Comparison of ENCODE assay signal across 8 cellular contexts in the genomic region with DNA sequence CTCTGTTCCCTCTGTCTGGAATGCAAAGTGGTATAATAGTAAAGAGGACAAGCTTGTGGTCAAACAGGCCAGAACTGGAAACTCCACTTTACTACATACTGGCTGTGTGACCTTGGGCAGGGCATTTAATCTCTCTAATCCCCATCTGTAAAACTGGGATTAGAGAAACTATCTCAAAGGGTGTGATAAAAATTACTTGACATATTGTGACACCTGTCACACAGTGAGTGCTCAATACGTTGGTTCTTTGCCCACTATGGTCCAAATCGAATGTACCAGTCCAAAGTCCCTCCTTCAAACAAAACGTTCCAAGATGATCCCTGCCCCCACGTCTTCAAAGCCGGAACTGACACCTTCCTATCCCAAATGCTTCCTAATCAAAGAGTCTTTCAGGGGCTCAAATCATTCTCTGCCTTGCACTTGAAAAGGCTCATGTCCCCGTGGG. TPM values are rescaled to one million over a fixed set of nuclear protein-coding genes. Genes with fewer than 3 reads are reported as not detected.
DNase-seq lines count a peak whose midpoint lies in the region; ATAC-seq, FAIRE-seq and TF ChIP-seq lines count a peak whose summit lies in the region.

No MANE protein-coding gene starts in this region.

- CTCF ChIA-PET in endothelial cell of umbilical vein (lab: Charles Lee) = interaction anchor here (1.5 to 2.1 kb wide), 2 partner anchors 33 to 43 kb away, joined by 5 to 12 read pairs; partner anchors contain the start of gene MIEN1

- 40 to 50% (median 46%) methylated on average over 6 of the region's 6 CpGs for WGBS in ovary, 3 donors

- peak overlapping the region; percentile 52 for H2AFZ ChIP-seq in OCI-LY3 (ENCODE audit: low read depth, low read length)
- peak overlapping the region; percentile 84 for H2AFZ ChIP-seq in endothelial cell of umbilical vein (ENCODE audit: low read depth, low read length)

- TF ChIP-seq EP300 in ovary (IDR thresholded peaks at IDR 0.05) = no peak

- H3K27me3 ChIP-seq in OCI-LY3 (ENCODE audit: low read depth, low read length) (no peaks in the 10 kb centered on the region), endothelial cell of umbilical vein (ENCODE audit: control insufficient read depth in 2 of 2, insufficient read depth in 2 of 2, low read length in 2 of 2) (no peaks in the 10 kb centered on the region), ovary (no peaks in the 10 kb centered on the region)

- dilution Hi-C loops in endothelial cell of umbilical vein (cut with MboI; ENCODE audit: extremely low pct_ligation_motif_present, low sequenced_read_pairs) = no loop called here

- intact Hi-C loops in endothelial cell of umbilical vein (cut with micrococcal nuclease) = no loop called here
- intact Hi-C loops in ovary (cut with DNase I) = no loop called here

- H3K79me2 ChIP-seq in OCI-LY3 (ENCODE audit: low read length) (no peaks in the 10 kb centered on the region; the same call in 1 of the 2 replicates), endothelial cell of umbilical vein (ENCODE audit: control insufficient read depth, insufficient read depth, low read length) (no peaks in the 10 kb centered on the region)

- FAIRE-seq in endothelial cell of umbilical vein (lab: Jason Lieb, UNC) = no peak

- peak overlapping the region; percentile 91 for H3K9ac ChIP-seq in OCI-LY3 (ENCODE audit: low read length)
- no peak overlapping the region for H3K9ac ChIP-seq in endothelial cell of umbilical vein (replicated peaks; ENCODE audit: extremely low read depth, insufficient read depth, low read length)

- H4K20me1 ChIP-seq in OCI-LY3 (ENCODE audit: insufficient read depth, low read length) = no peaks in the 10 kb centered on the region
- no peaks in the 10 kb centered on the region for H4K20me1 ChIP-seq in endothelial cell of umbilical vein (replicated peaks; ENCODE audit: control insufficient read depth, extremely low read depth, insufficient read depth, low read length)

- TF ChIP-seq CTCF in OCI-LY3 (IDR thresholded peaks at IDR 0.05; ENCODE audit: low read depth, low read length) (no peak), endothelial cell of umbilical vein (IDR thresholded peaks at IDR 0.05; ENCODE audit: extremely low read depth in 1 of 2, insufficient read depth in 1 of 2, low read depth in 1 of 2, low read length in 2 of 2) (no peak), ovary (IDR thresholded peaks at IDR 0.05) (no peak)

- no peaks in the 10 kb centered on the region for H3K36me3 ChIP-seq in OCI-LY3 (replicated peaks; ENCODE audit: low read depth, low read length)
- H3K36me3 ChIP-seq in endothelial cell of umbilical vein (ENCODE audit: control insufficient read depth in 2 of 2, extremely low read depth in 1 of 2, insufficient read depth in 2 of 2, low read length in 2 of 2) = no peaks in the 10 kb centered on the region
- no peaks in the 10 kb centered on the region for H3K36me3 ChIP-seq in ovary

- ATAC-seq in HG03095 (IDR thresholded peaks at IDR 0.05; ENCODE audit: unreplicated experiment) = no peak

- POLR2A ChIA-PET in endothelial cell of umbilical vein (lab: Charles Lee) = no interaction called here

- H3K4me2 ChIP-seq in OCI-LY3 (ENCODE audit: low read length) (peak overlapping the region; percentile 99), endothelial cell of umbilical vein (ENCODE audit: insufficient read depth, low read length) (peak overlapping the region; percentile 13)

- H3K4me1 ChIP-seq in OCI-LY3 (ENCODE audit: low read length) (peaks cover 17% of the 10 kb centered on the region), endothelial cell of umbilical vein (ENCODE audit: control insufficient read depth, extremely low read depth, insufficient read depth, low read length) (peaks cover 9% of the 10 kb centered on the region), ovary (ENCODE audit: insufficient read depth) (peaks cover 6% of the 10 kb centered on the region)

- H3K27ac ChIP-seq in OCI-LY3 (ENCODE audit: low read length) (peak overlapping the region; percentile 92), endothelial cell of umbilical vein (ENCODE audit: insufficient read depth, low read depth, low read length) (no peak overlapping the region), ovary (peak overlapping the region in 1 of 2 donors; percentile 88)

- no TSS peak for BruUV-seq in endothelial cell of umbilical vein (replicated peaks; lab: Mats Ljungman, UMichigan)

- H3K4me3 ChIP-seq in OCI-LY3 (ENCODE audit: low read length) (peak overlapping the region; percentile 94), endothelial cell of umbilical vein (replicated peaks in 1 of 3; ENCODE audit: insufficient read depth in 1 of 3, low read depth in 1 of 3, low read length in 3 of 3) (no peak overlapping the region), ovary (peak overlapping the region; percentile 59)

- H3K9me3 ChIP-seq in OCI-LY3 (ENCODE audit: insufficient read depth, low read length) (no peaks in the 10 kb centered on the region), endothelial cell of umbilical vein (replicated peaks; ENCODE audit: control insufficient read depth, insufficient read depth, low read length) (no peaks in the 10 kb centered on the region), ovary (no peaks in the 10 kb centered on the region)

- TF ChIP-seq POLR2A in endothelial cell of umbilical vein (IDR thresholded peaks at IDR 0.05; ENCODE audit: low read depth, low read length) (no peak), ovary (IDR thresholded peaks at IDR 0.05) (no peak)

- peak; percentile 31 for DNase-seq in COLO829 (ENCODE audit: low spot score)
- no peak for DNase-seq in endothelial cell of umbilical vein (ENCODE audit: low read depth, low spot score)
- no peak for DNase-seq in ovary
- DNase-seq in inferior parietal cortex (ENCODE audit: extremely low spot score) = no peak
- DNase-seq in foreskin melanocyte = no peak
- DNase-seq in activated CD4-positive, alpha-beta T cell treated with anti-CD3 and anti-CD28 coated beads for 4 hours = no peak

- no peaks in the 10 kb centered on the region for H3K9me1 ChIP-seq in endothelial cell of umbilical vein (replicated peaks; ENCODE audit: control insufficient read depth, extremely low read depth, insufficient read depth, low read length)

RNA-seq across cellular contexts. Expression of gene PGAP3, which starts 0.7 kb away (rescaled TPM):
- total RNA-seq in endothelial cell of umbilical vein = 6.4 and 7.0 TPM in 2 replicates
- 14.9 and 17.0 TPM in 2 replicates for polyA plus RNA-seq in endothelial cell of umbilical vein
- polyA plus RNA-seq in endothelial cell of umbilical vein (2011; cell fraction: cytosol; rRNA removed) = 6.9 and 9.6 TPM in 2 replicates
- polyA plus RNA-seq in endothelial cell of umbilical vein (2011; cell fraction: nucleus; rRNA removed) = 31.1 and 34.7 TPM in 2 replicates
- polyA plus RNA-seq in endothelial cell of umbilical vein (2012) = 4.2 and 6.0 TPM in 2 replicates
- polyA minus RNA-seq in endothelial cell of umbilical vein = 8.3 and 9.9 TPM in 2 replicates
- 2.4 TPM for polyA minus RNA-seq in endothelial cell of umbilical vein (2011; cell fraction: cytosol; rRNA and poly(A)+ RNA removed)
- polyA minus RNA-seq in endothelial cell of umbilical vein (2011; cell fraction: nucleus; rRNA and poly(A)+ RNA removed) = 5.9 and 6.2 TPM in 2 replicates
- total RNA-seq in ovary = 10 to 100 TPM; 13.8 to 31.3 (median 19.6) TPM
- 10 to 100 TPM in 1 of 2 donors, 1 to 10 TPM in 1; 7.9 to 19.8 TPM for polyA plus RNA-seq in ovary

RNA-seq across cellular contexts. Expression of gene ERBB2, which starts 12.7 kb away (rescaled TPM):
- total RNA-seq in endothelial cell of umbilical vein = 29.1 and 32.9 TPM in 2 replicates
- 20.6 and 22.8 TPM in 2 replicates for polyA plus RNA-seq in endothelial cell of umbilical vein
- polyA plus RNA-seq in endothelial cell of umbilical vein (2011; cell fraction: cytosol; rRNA removed) = 12.2 and 14.5 TPM in 2 replicates
- 20.0 and 24.1 TPM in 2 replicates for polyA plus RNA-seq in endothelial cell of umbilical vein (2011; cell fraction: nucleus; rRNA removed)
- polyA plus RNA-seq in endothelial cell of umbilical vein (2012) = 19.6 and 32.9 TPM in 2 replicates
- 27.5 and 44.6 TPM in 2 replicates for polyA minus RNA-seq in endothelial cell of umbilical vein
- 13.6 TPM for polyA minus RNA-seq in endothelial cell of umbilical vein (2011; cell fraction: cytosol; rRNA and poly(A)+ RNA removed)
- polyA minus RNA-seq in endothelial cell of umbilical vein (2011; cell fraction: nucleus; rRNA and poly(A)+ RNA removed) = 10.1 and 16.2 TPM in 2 replicates
- 10 to 100 TPM; 26.1 to 66.3 (median 53.5) TPM for total RNA-seq in ovary
- polyA plus RNA-seq in ovary = 10 to 100 TPM; 20.1 to 24.1 TPM

RNA-seq across cellular contexts. Expression of gene PNMT, which starts 18.9 kb away (rescaled TPM):
- total RNA-seq in endothelial cell of umbilical vein (not detected in 2 replicates), ovary (1 to 10 TPM in 5 of 7 donors, under 1 TPM in 1, not detected in 1; 0.60 to 5.1 (median 1.4) TPM)
- polyA plus RNA-seq in endothelial cell of umbilical vein (0.11 and 0.35 TPM in 2 replicates), ovary (1 to 10 TPM in 1 of 2 donors, not detected in 1; 1.1 TPM)
- polyA plus RNA-seq in endothelial cell of umbilical vein (2011; cell fraction: cytosol; rRNA removed) = not detected in 2 replicates
- 0.13 and 0.22 TPM in 2 replicates for polyA plus RNA-seq in endothelial cell of umbilical vein (2011; cell fraction: nucleus; rRNA removed)
- polyA plus RNA-seq in endothelial cell of umbilical vein (2012) = not detected in 2 replicates
- polyA minus RNA-seq in endothelial cell of umbilical vein = not detected in 2 replicates
- not detected for polyA minus RNA-seq in endothelial cell of umbilical vein (2011; cell fraction: cytosol; rRNA and poly(A)+ RNA removed)
- polyA minus RNA-seq in endothelial cell of umbilical vein (2011; cell fraction: nucleus; rRNA and poly(A)+ RNA removed) = not detected in 2 replicates

RNA-seq across cellular contexts. Expression of gene TCAP, which starts 22.0 kb away (rescaled TPM):
- total RNA-seq in endothelial cell of umbilical vein (0.78 and 0.93 TPM in 2 replicates), ovary (1 to 10 TPM in 6 of 7 donors, under 1 TPM in 1; 0.24 to 1.9 (median 1.3) TPM)
- polyA plus RNA-seq in endothelial cell of umbilical vein (0.46 and 0.51 TPM in 2 replicates), ovary (1 to 10 TPM in 1 of 2 donors, under 1 TPM in 1; 0.47 to 1.6 TPM)
- polyA plus RNA-seq in endothelial cell of umbilical vein (2011; cell fraction: cytosol; rRNA removed) = 0.18 TPM in 1 of 2 replicates, not detected in the other
- 2.8 and 5.0 TPM in 2 replicates for polyA plus RNA-seq in endothelial cell of umbilical vein (2011; cell fraction: nucleus; rRNA removed)
- polyA plus RNA-seq in endothelial cell of umbilical vein (2012) = 0.29 and 1.3 TPM in 2 replicates
- 0.45 and 1.3 TPM in 2 replicates for polyA minus RNA-seq in endothelial cell of umbilical vein
- 1.0 TPM for polyA minus RNA-seq in endothelial cell of umbilical vein (2011; cell fraction: cytosol; rRNA and poly(A)+ RNA removed)
- 1.1 and 1.8 TPM in 2 replicates for polyA minus RNA-seq in endothelial cell of umbilical vein (2011; cell fraction: nucleus; rRNA and poly(A)+ RNA removed)

RNA-seq across cellular contexts. Expression of gene MIEN1, which starts 43.2 kb away (rescaled TPM):
- total RNA-seq in endothelial cell of umbilical vein (42.4 and 51.1 TPM in 2 replicates), ovary (10 to 100 TPM; 20.2 to 51.4 (median 23.4) TPM)
- polyA plus RNA-seq in endothelial cell of umbilical vein (74.1 and 74.5 TPM in 2 replicates), ovary (10 to 100 TPM; 33.0 to 64.9 TPM)
- polyA plus RNA-seq in endothelial cell of umbilical vein (2011; cell fraction: cytosol; rRNA removed) = 70.9 and 81.7 TPM in 2 replicates
- polyA plus RNA-seq in endothelial cell of umbilical vein (2011; cell fraction: nucleus; rRNA removed) = 26.5 and 26.8 TPM in 2 replicates
- 71.2 and 91.6 TPM in 2 replicates for polyA plus RNA-seq in endothelial cell of umbilical vein (2012)
- polyA minus RNA-seq in endothelial cell of umbilical vein = 19.7 and 20.0 TPM in 2 replicates
- polyA minus RNA-seq in endothelial cell of umbilical vein (2011; cell fraction: cytosol; rRNA and poly(A)+ RNA removed) = 23.8 TPM
- 10.8 TPM in 2 replicates for polyA minus RNA-seq in endothelial cell of umbilical vein (2011; cell fraction: nucleus; rRNA and poly(A)+ RNA removed)

Comparison
In these comparisons a context has a peak if more than half of its experiments do, and no peak if none do; other contexts are left out.
1. H3K4me3 ChIP-seq: peak in OCI-LY3 (single experiment) and ovary (single experiment); none in endothelial cell of umbilical vein (0 of 3).